8 cellular contexts compared by ENCODE assay signal in genomic region chr9:113275147-113276131, GRCh38. TPM values are rescaled to one million over a fixed set of nuclear protein-coding genes. Genes with fewer than 3 reads are reported as not detected.
A peak's percentile ranks its signal among the peaks of the same experiment; 100 is the strongest.
DNase-seq lines count a peak whose midpoint lies in the region; ATAC-seq, FAIRE-seq and TF ChIP-seq lines count a peak whose summit lies in the region.

CDC26 (minus strand) TSS chr9:113275572; CDS start chr9:113272507, 3,065 bp downstream.
PRPF4 (plus strand) TSS chr9:113275658; CDS start chr9:113275744, 86 bp downstream.

- DNase-seq in Caco-2 (peak; percentile 97 to 98), HTR-8/SVneo (ENCODE audit: insufficient read length, low spot score) (peak; percentile 92), NOMO-1 treated with DMSO at 0.1 percent for 48 hours (lab: John Stamatoyannopoulos, UW; ENCODE audit: unreplicated experiment) (peak; percentile 97), endodermal cell (peak; percentile 99), mesendoderm (peak; percentile 100)
- peak; percentile 92 to 94 for DNase-seq in activated CD8-positive, alpha-beta memory T cell treated with anti-CD3 and anti-CD28 coated beads for 4 hours (ENCODE audit: low read depth in 2 of 2)
- peak; percentile 92 for DNase-seq in stimulated activated CD8-positive, alpha-beta memory T cell treated with anti-CD3 and anti-CD28 coated beads, Interleukin-15, amount 100 ng/mL, for 1 hour (ENCODE audit: low read depth)

- peak within 1 kb of the TSS; percentile 95 for H4K8ac ChIP-seq in mesendoderm (ENCODE audit: low read depth, low read length)

- H3K4me2 ChIP-seq in mesendoderm (ENCODE audit: low read length) = peak within 1 kb of the TSS; percentile 99

- peak; percentile 88 for FAIRE-seq in HTR-8/SVneo (lab: Jason Lieb, UNC)

- no peaks in the 10 kb centered on the region for H3K27me3 ChIP-seq in Caco-2 (replicated peaks; ENCODE audit: control insufficient read depth, insufficient read depth, low read length)
- H3K27me3 ChIP-seq in endodermal cell (ENCODE audit: control insufficient read depth, insufficient read depth, low read length, poor library complexity, severe bottlenecking) = no peaks in the 10 kb centered on the region
- H3K27me3 ChIP-seq in mesendoderm (ENCODE audit: insufficient read depth, low read length, poor library complexity) = no peaks in the 10 kb centered on the region

- no peak within 1 kb of the TSS for H2BK15ac ChIP-seq in mesendoderm (replicated peaks; ENCODE audit: low read depth)

- H3K79me1 ChIP-seq in mesendoderm (ENCODE audit: low read length) = peaks cover 9% of the 10 kb centered on the region

- no peaks in the 10 kb centered on the region for H3K4me1 ChIP-seq in Caco-2
- H3K4me1 ChIP-seq in endodermal cell (ENCODE audit: control insufficient read depth, insufficient read depth, low read length) = no peaks in the 10 kb centered on the region
- H3K4me1 ChIP-seq in mesendoderm (ENCODE audit: control insufficient read depth, low read depth, low read length) = peaks cover 1% of the 10 kb centered on the region

- peak within 1 kb of the TSS; percentile 88 for H2AK5ac ChIP-seq in mesendoderm (ENCODE audit: low read length)

- TSS peak; percentile 69 for BruUV-seq in Caco-2 (replicated peaks; lab: Mats Ljungman, UMichigan)

- H3K27me3 Mint-ChIP-seq in Caco-2 (ENCODE audit: insufficient read depth, unreplicated experiment) (no peaks in the 10 kb centered on the region), endodermal cell (ENCODE audit: insufficient read depth) (no peaks in the 10 kb centered on the region)

- H3K4me1 Mint-ChIP-seq in Caco-2 (ENCODE audit: low read depth, unreplicated experiment) (no peaks in the 10 kb centered on the region), endodermal cell (peaks cover 4% of the 10 kb centered on the region)

- H3K36me3 Mint-ChIP-seq in Caco-2 (ENCODE audit: insufficient read depth, unreplicated experiment) (peaks cover 39% of the 10 kb centered on the region), endodermal cell (ENCODE audit: low read depth) (peaks cover 49% of the 10 kb centered on the region)

- H3K79me2 ChIP-seq in mesendoderm (ENCODE audit: control insufficient read depth, insufficient read depth, low read length) = peaks cover 10% of the 10 kb centered on the region

- H3K36me3 ChIP-seq in Caco-2 (ENCODE audit: control insufficient read depth, insufficient read depth, low read length) (no peaks in the 10 kb centered on the region; the same call in 1 of the 2 replicates), endodermal cell (ENCODE audit: control insufficient read depth, insufficient read depth, low read length) (peaks cover 62% of the 10 kb centered on the region), mesendoderm (ENCODE audit: control insufficient read depth, insufficient read depth, low read length) (no peaks in the 10 kb centered on the region)

- H2BK120ac ChIP-seq in mesendoderm (ENCODE audit: low read depth, low read length) = no peak within 1 kb of the TSS

- no peak for TF ChIP-seq CTCF in Caco-2 (IDR thresholded peaks at IDR 0.05; ENCODE audit: insufficient read depth in 1 of 2, low read depth in 1 of 2, low read length in 1 of 2, severe bottlenecking in 1 of 2, unreplicated experiment in 1 of 2)
- TF ChIP-seq CTCF in endodermal cell (conservative IDR thresholded peaks at IDR 0.05) = no peak

- peak within 1 kb of the TSS; percentile 44 for H3K4ac ChIP-seq in mesendoderm (ENCODE audit: low read depth, low read length)

- H3K27ac Mint-ChIP-seq in Caco-2 (ENCODE audit: unreplicated experiment) (no peak within 1 kb of the TSS), endodermal cell (no peak within 1 kb of the TSS)

- peak within 1 kb of the TSS; percentile 85 for H3K23ac ChIP-seq in mesendoderm (ENCODE audit: low read length)

- CTCF ChIA-PET in Caco-2 (lab: Charles Lee) = interaction anchor here (0.8 to 2.3 kb wide), 12 partner anchors 19 to 382 kb away, joined by 3 to 14 read pairs (median 6); partner anchors contain the start of genes ALAD, BSPRY, FKBP15 and POLE3

- H3K9me3 ChIP-seq in Caco-2 (no peaks in the 10 kb centered on the region), endodermal cell (ENCODE audit: control insufficient read depth, low read length) (no peaks in the 10 kb centered on the region)

- no peak within 1 kb of the TSS for H4K5ac ChIP-seq in mesendoderm (ENCODE audit: low read length)

- H3K56ac ChIP-seq in mesendoderm (ENCODE audit: low read length) = peak within 1 kb of the TSS; percentile 99

- H3K18ac ChIP-seq in mesendoderm (ENCODE audit: low read length) = peak within 1 kb of the TSS; percentile 42

- intact Hi-C loops in Caco-2 (cut with micrococcal nuclease; ENCODE audit: unreplicated experiment) = loop anchor here (1.0 to 5.0 kb wide), 5 partner anchors 27 to 135 kb away; partner anchors contain the start of genes C9orf43, FKBP15, POLE3 and RNF183

- H3K27ac ChIP-seq in endodermal cell (ENCODE audit: low read depth, low read length) (peak within 1 kb of the TSS; percentile 77), mesendoderm (ENCODE audit: low read depth, low read length) (peak within 1 kb of the TSS; percentile 37)

- H3K4me3 Mint-ChIP-seq in Caco-2 (ENCODE audit: unreplicated experiment) (no peak within 1 kb of the TSS), endodermal cell (no peak within 1 kb of the TSS)

- POLR2A ChIA-PET in Caco-2 (lab: Charles Lee) = interaction anchor here (0.6 to 1.8 kb wide), 10 partner anchors 21 to 383 kb away, joined by 3 to 16 read pairs (median 6); partner anchors contain the start of genes ALAD, BSPRY, C9orf43 and FKBP15

- ATAC-seq in GM21381 (IDR thresholded peaks at IDR 0.05; ENCODE audit: unreplicated experiment) = peak; percentile 98

- H3K9ac ChIP-seq in endodermal cell (ENCODE audit: extremely low read depth, low read length, poor library complexity, severe bottlenecking) (peak within 1 kb of the TSS; percentile 85), mesendoderm (ENCODE audit: low read length) (peak within 1 kb of the TSS; percentile 99)

- H3K9me3 Mint-ChIP-seq in Caco-2 (ENCODE audit: unreplicated experiment) (no peaks in the 10 kb centered on the region), endodermal cell (no peaks in the 10 kb centered on the region)

- WGBS in endodermal cell (ENCODE audit: insufficient coverage in 1 of 2, insufficient read length in 1 of 2), 2 experiments = 0% methylated on average over 20 to 63 of the region's 63 CpGs
- no CpG with 5 or more reads among the region's 63 CpGs for WGBS in mesendoderm (ENCODE audit: extremely low coverage, insufficient coverage, low lambda C conversion rate)

- H2BK5ac ChIP-seq in mesendoderm (ENCODE audit: low read length) = no peak within 1 kb of the TSS

- peak within 1 kb of the TSS; percentile 93 for H3K4me3 ChIP-seq in Caco-2 (ENCODE audit: low read depth, low read length)
- H3K4me3 ChIP-seq in endodermal cell (ENCODE audit: low read length) = peak within 1 kb of the TSS; percentile 93
- H3K4me3 ChIP-seq in mesendoderm (ENCODE audit: low read length) = peak within 1 kb of the TSS; percentile 95

RNA-seq across cellular contexts. Expression of gene CDC26, which starts in this region (rescaled TPM):
- total RNA-seq in Caco-2 (2022) (27.3 and 29.3 TPM in 2 replicates), endodermal cell (10 to 100 TPM; 34.7 to 39.7 TPM)
- polyA plus RNA-seq in endodermal cell (2013, experiment 1 of 2) = 32.5 TPM
- 33.9 TPM for polyA plus RNA-seq in endodermal cell (2013, experiment 2 of 2)
- 75.8 TPM for polyA plus RNA-seq in mesendoderm (2013, experiment 1 of 2)
- polyA plus RNA-seq in mesendoderm (2013, experiment 2 of 2) = 71.7 TPM

RNA-seq across cellular contexts. Expression of gene PRPF4, which starts in this region (rescaled TPM):
- total RNA-seq in Caco-2 (2022) = 37.5 and 38.6 TPM in 2 replicates
- 10 to 100 TPM; 35.7 to 36.0 TPM for total RNA-seq in endodermal cell
- 28.4 TPM for polyA plus RNA-seq in endodermal cell (2013, experiment 1 of 2)
- 26.7 TPM for polyA plus RNA-seq in endodermal cell (2013, experiment 2 of 2)
- polyA plus RNA-seq in mesendoderm (2013, experiment 1 of 2) = 29.3 TPM
- 29.9 TPM for polyA plus RNA-seq in mesendoderm (2013, experiment 2 of 2)

Comparison
In these comparisons a context has a peak if more than half of its experiments do, and no peak if none do; other contexts are left out.
1. Peak in every context shown above with its lines: DNase-seq, ATAC-seq, H3K4me3 ChIP-seq and H3K27ac ChIP-seq.